ENCODE assay signal across 13 cellular contexts in genomic region chr3:43371494-43371893, GRCh38.
A peak's percentile ranks its signal among the peaks of the same experiment; 100 is the strongest.
DNase-seq lines count a peak whose midpoint lies in the region; ATAC-seq and TF ChIP-seq lines count a peak whose summit lies in the region.
"Had no signal": no experiment of that assay in that cellular context is flagged by ENCODE, and none has a peak within 500 bp of the region (broad histone marks: within the 10 kb centered on the region; RNA-seq: fewer than 3 reads in every experiment).

No MANE protein-coding gene starts in this region.

- H3K4me3 Mint-ChIP-seq in natural killer cell = no peak overlapping the region
- no peak overlapping the region for H3K4me3 Mint-ChIP-seq in natural killer cell treated with Interleukin-12 subunit alpha and Interleukin-12 subunit beta and Interleukin-15 and Interleukin-18, amount 100 ng/mL, for 72 hours
- peak overlapping the region in 1 of 2 donors; percentile 14 for H3K4me3 Mint-ChIP-seq in effector memory CD8-positive, alpha-beta T cell
- H3K4me3 Mint-ChIP-seq: B cell had no signal

- no peaks in the 10 kb centered on the region for H3K27me3 ChIP-seq in neutrophil
- H3K27me3 ChIP-seq: BLaER1 treated with 17β-estradiol and CSF1 and Interleukin-3, amounts not matched to agents 10 nM and 100 nM had no signal

- TF ChIP-seq CTCF in natural killer cell (IDR thresholded peaks at IDR 0.05) (no peak), neutrophil (IDR thresholded peaks at IDR 0.05) (no peak)

- H3K36me3 Mint-ChIP-seq in natural killer cell = no peaks in the 10 kb centered on the region
- no peaks in the 10 kb centered on the region for H3K36me3 Mint-ChIP-seq in natural killer cell treated with Interleukin-12 subunit alpha and Interleukin-12 subunit beta and Interleukin-15 and Interleukin-18, amount 100 ng/mL, for 72 hours
- peaks cover 4% of the 10 kb centered on the region for H3K36me3 Mint-ChIP-seq in effector memory CD8-positive, alpha-beta T cell (ENCODE audit: insufficient read depth)

- no peaks in the 10 kb centered on the region for H3K27me3 Mint-ChIP-seq in natural killer cell (ENCODE audit: low read depth in 2 of 2)
- no peaks in the 10 kb centered on the region for H3K27me3 Mint-ChIP-seq in natural killer cell treated with Interleukin-12 subunit alpha and Interleukin-12 subunit beta and Interleukin-15 and Interleukin-18, amount 100 ng/mL, for 72 hours
- no peaks in the 10 kb centered on the region for H3K27me3 Mint-ChIP-seq in effector memory CD8-positive, alpha-beta T cell
- H3K27me3 Mint-ChIP-seq: B cell had no signal

- peaks cover 19 to 22% of the 10 kb centered on the region in 2 experiments for H3K4me1 ChIP-seq in neutrophil (ENCODE audit: control insufficient read depth in 1 of 2, insufficient read depth in 1 of 2, low read depth in 1 of 2, low read length in 1 of 2)
- H3K4me1 ChIP-seq: Caco-2, HAP-1 had no signal

- peaks cover 29 to 49% of the 10 kb centered on the region in 2 donors for H3K4me1 Mint-ChIP-seq in natural killer cell
- H3K4me1 Mint-ChIP-seq in natural killer cell treated with Interleukin-12 subunit alpha and Interleukin-12 subunit beta and Interleukin-15 and Interleukin-18, amount 100 ng/mL, for 72 hours (ENCODE audit: low read depth in 2 of 2) = peaks cover 20 to 27% of the 10 kb centered on the region in 2 donors
- H3K4me1 Mint-ChIP-seq in effector memory CD8-positive, alpha-beta T cell (ENCODE audit: low read depth in 2 of 2) = peaks cover 31 to 49% of the 10 kb centered on the region in 2 donors
- H3K4me1 Mint-ChIP-seq: B cell had no signal

- H3K4me3 ChIP-seq in neutrophil (ENCODE audit: low read depth in 1 of 2, low read length in 1 of 2) = no peak overlapping the region
- H3K4me3 ChIP-seq: BLaER1 treated with 17β-estradiol and CSF1 and Interleukin-3, amounts not matched to agents 10 nM and 100 nM; GM23248; HAP-1 had no signal

- DNase-seq in natural killer cell (no peak), NCI-H2029 treated with DMSO at 0.1 percent for 48 hours (lab: John Stamatoyannopoulos, UW) (no peak), cortex of kidney (lab: John Stamatoyannopoulos, UW) (no peak), hepatic stellate cell (ENCODE audit: low spot score) (no peak)
- DNase-seq in natural killer cell treated with Interleukin-12 subunit alpha and Interleukin-12 subunit beta and Interleukin-15 and Interleukin-18, amount 100 ng/mL, for 72 hours (ENCODE audit: low spot score) = no peak
- DNase-seq in effector memory CD8-positive, alpha-beta T cell = no peak
- DNase-seq: Caco-2, GM23248 had no signal

- no peaks in the 10 kb centered on the region for H3K9me3 ChIP-seq in neutrophil
- H3K9me3 ChIP-seq: BLaER1 treated with 17β-estradiol and CSF1 and Interleukin-3, amounts not matched to agents 10 nM and 100 nM; Caco-2; HAP-1 had no signal

- peaks cover 7% of the 10 kb centered on the region for H3K36me3 ChIP-seq in neutrophil
- H3K36me3 ChIP-seq: HAP-1 had no signal

- no peaks in the 10 kb centered on the region for H3K9me3 Mint-ChIP-seq in natural killer cell
- no peaks in the 10 kb centered on the region for H3K9me3 Mint-ChIP-seq in natural killer cell treated with Interleukin-12 subunit alpha and Interleukin-12 subunit beta and Interleukin-15 and Interleukin-18, amount 100 ng/mL, for 72 hours
- H3K9me3 Mint-ChIP-seq in effector memory CD8-positive, alpha-beta T cell = no peaks in the 10 kb centered on the region

- peak in 2 of 3 donors; percentile 50 to 62 for ATAC-seq in natural killer cell
- ATAC-seq in natural killer cell treated with Interleukin-12 subunit alpha and Interleukin-12 subunit beta and Interleukin-15 and Interleukin-18, amount 100 ng/mL, for 72 hours = no peak
- ATAC-seq in effector memory CD8-positive, alpha-beta T cell (replicated peaks) = peak; percentile 81

- no peak overlapping the region for H3K27ac Mint-ChIP-seq in natural killer cell
- H3K27ac Mint-ChIP-seq in natural killer cell treated with Interleukin-12 subunit alpha and Interleukin-12 subunit beta and Interleukin-15 and Interleukin-18, amount 100 ng/mL, for 72 hours = no peak overlapping the region
- peak overlapping the region; percentile 68 to 85 for H3K27ac Mint-ChIP-seq in effector memory CD8-positive, alpha-beta T cell
- H3K27ac Mint-ChIP-seq: B cell had no signal

- intact Hi-C loops in natural killer cell (cut with micrococcal nuclease) = no loop called here

- peak overlapping the region; percentile 93 for H3K27ac ChIP-seq in neutrophil
- H3K27ac ChIP-seq: BLaER1 treated with 17β-estradiol and CSF1 and Interleukin-3, amounts not matched to agents 10 nM and 100 nM; GM23248; HL-60 had no signal

Comparison
In these comparisons a context has a peak if more than half of its experiments do, and no peak if none do; other contexts are left out.
1. ATAC-seq: peak in natural killer cell (2 of 3) and effector memory CD8-positive, alpha-beta T cell (single experiment); none in natural killer cell treated with Interleukin-12 subunit alpha and Interleukin-12 subunit beta and Interleukin-15 and Interleukin-18, amount 100 ng/mL, for 72 hours (0 of 2).
2. H3K27ac Mint-ChIP-seq: peak in effector memory CD8-positive, alpha-beta T cell (2 of 2); none in natural killer cell (0 of 2) and natural killer cell treated with Interleukin-12 subunit alpha and Interleukin-12 subunit beta and Interleukin-15 and Interleukin-18, amount 100 ng/mL, for 72 hours (0 of 2).